In the genomic region with DNA sequence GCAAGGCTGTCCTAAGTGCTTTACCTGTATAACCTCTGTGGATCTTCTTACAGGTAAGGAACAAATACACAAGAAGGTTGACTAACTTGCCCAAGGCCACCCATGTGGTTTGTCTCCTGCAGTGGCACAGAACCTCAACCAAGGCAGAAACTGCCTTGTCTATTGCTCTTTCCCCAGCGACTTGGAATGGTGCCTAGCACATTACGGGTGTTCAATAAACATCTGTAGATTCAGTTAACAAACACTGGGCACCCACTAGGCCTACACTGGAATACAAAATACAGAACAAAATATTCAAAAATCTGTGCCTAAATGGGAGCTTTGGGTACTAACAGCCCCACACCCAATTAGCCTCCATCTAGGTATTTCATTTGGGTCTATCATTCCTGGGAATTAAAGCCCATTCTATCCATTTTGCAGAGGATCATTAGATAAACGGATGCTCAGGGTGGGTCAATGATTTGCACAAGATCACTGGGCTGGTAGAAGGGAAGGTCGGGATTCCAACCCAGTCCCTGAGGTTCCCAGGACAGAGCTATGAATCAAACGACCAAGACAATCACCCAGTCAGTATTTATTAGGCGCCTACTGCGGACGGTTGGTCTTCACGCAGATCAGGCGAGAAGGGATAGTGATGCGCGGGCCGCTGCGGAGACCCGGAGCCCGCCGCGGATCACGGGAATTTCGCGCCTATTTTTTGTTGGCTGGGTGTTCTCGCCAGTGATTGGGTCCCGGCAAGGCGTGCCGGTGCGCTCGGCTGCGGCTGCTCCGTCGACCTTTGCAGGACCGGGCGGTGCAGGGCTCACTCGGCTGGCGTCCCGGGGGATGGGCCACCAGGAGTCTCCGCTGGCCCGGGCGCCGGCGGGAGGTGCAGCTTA, we compare ENCODE assay signal across 8 cellular contexts. TPM values are rescaled to one million over a fixed set of nuclear protein-coding genes. Genes with fewer than 3 reads are reported as not detected.
DNase-seq lines count a peak whose midpoint lies in the region; ATAC-seq and TF ChIP-seq lines count a peak whose summit lies in the region.

A gene (plus strand): TSS at position 771 of the 878 bp plus-strand sequence. CDS start 55 bp downstream, at position 826.

- H3K9me2 ChIP-seq in neural cell (ENCODE audit: insufficient read depth, low read length), result no peaks in the 10 kb centered on the region

- H3K4me3 ChIP-seq in CD4-positive, CD25-positive, alpha-beta regulatory T cell (ENCODE audit: low read depth, low read length), result peak within 1 kb of the TSS; percentile 86
- H3K4me3 ChIP-seq in neural cell (ENCODE audit: low read length) (peak within 1 kb of the TSS; percentile 99), upper lobe of left lung (peak within 1 kb of the TSS; percentile 65 to 92 (median 84))

- 2 to 4% methylated on average over 4 to 40 of the region's 40 CpGs for WGBS in upper lobe of left lung, 2 donors

- peak within 1 kb of the TSS; percentile 80 for H3K4me2 ChIP-seq in neural cell (ENCODE audit: low read length)

- no peaks in the 10 kb centered on the region for H3K9me3 Mint-ChIP-seq in CD4-positive, CD25-positive, alpha-beta regulatory T cell

- peak within 1 kb of the TSS; percentile 91 for H2AFZ ChIP-seq in neural cell (ENCODE audit: low read depth, low read length)

- TF ChIP-seq CTCF in neural cell (IDR thresholded peaks at IDR 0.05; ENCODE audit: poor library complexity, severe bottlenecking), result no peak
- TF ChIP-seq CTCF in upper lobe of left lung (IDR thresholded peaks at IDR 0.05), result no peak

- peak within 1 kb of the TSS; percentile 98 for H3K27ac ChIP-seq in CD4-positive, CD25-positive, alpha-beta regulatory T cell (ENCODE audit: insufficient read depth, low read length, poor library complexity, severe bottlenecking)
- H3K27ac ChIP-seq in neural cell (ENCODE audit: low read length) (peak within 1 kb of the TSS; percentile 97), upper lobe of left lung (peak within 1 kb of the TSS; percentile 98 to 100 (median 99))

- no peaks in the 10 kb centered on the region for H3K27me3 ChIP-seq in CD4-positive, CD25-positive, alpha-beta regulatory T cell (ENCODE audit: control insufficient read depth, insufficient read depth, low read length)
- H3K27me3 ChIP-seq in neural cell (ENCODE audit: insufficient read depth, low read depth, low read length) (no peaks in the 10 kb centered on the region), upper lobe of left lung (no peaks in the 10 kb centered on the region)

- TF ChIP-seq EP300 in neural cell (conservative IDR thresholded peaks at IDR 0.05; ENCODE audit: poor library complexity, severe bottlenecking) (peak; percentile 3), upper lobe of left lung (IDR thresholded peaks at IDR 0.05) (no peak)

- H3K4me1 Mint-ChIP-seq in CD4-positive, CD25-positive, alpha-beta regulatory T cell, result peaks cover 24 to 37% (median 31%) of the 10 kb centered on the region in 4 donors

- H3K79me2 ChIP-seq in neural cell (replicated peaks; ENCODE audit: insufficient read depth, low read length), result peaks cover 31% of the 10 kb centered on the region

- peaks cover 9% of the 10 kb centered on the region for H3K36me3 ChIP-seq in CD4-positive, CD25-positive, alpha-beta regulatory T cell (ENCODE audit: control insufficient read depth, insufficient read depth, low read length)
- H3K36me3 ChIP-seq in neural cell (ENCODE audit: insufficient read depth, low read length) (no peaks in the 10 kb centered on the region), upper lobe of left lung (no peaks in the 10 kb centered on the region)

- H3K9me3 ChIP-seq in CD4-positive, CD25-positive, alpha-beta regulatory T cell (ENCODE audit: control insufficient read depth in 2 of 2, low read length in 2 of 2), result no peaks in the 10 kb centered on the region
- H3K9me3 ChIP-seq in neural cell (ENCODE audit: low read length), result no peaks in the 10 kb centered on the region
- H3K9me3 ChIP-seq in upper lobe of left lung, result no peaks in the 10 kb centered on the region

- H3K4me3 Mint-ChIP-seq in CD4-positive, CD25-positive, alpha-beta regulatory T cell, result peak within 1 kb of the TSS; percentile 94 to 97 (median 94)

- no peak for TF ChIP-seq RAD21 in neural cell (conservative IDR thresholded peaks at IDR 0.05)

- ATAC-seq in CD4-positive, CD25-positive, alpha-beta regulatory T cell (ENCODE audit: low read depth in 2 of 2), result peak; percentile 8 to 23
- ATAC-seq in GM19324 (IDR thresholded peaks at IDR 0.05; ENCODE audit: low FRiP score, unreplicated experiment), result peak; percentile 40
- peak; percentile 42 for ATAC-seq in HG03342 (IDR thresholded peaks at IDR 0.05; ENCODE audit: unreplicated experiment)
- peak; percentile 69 for ATAC-seq in esophagus mucosa
- ATAC-seq in upper lobe of left lung (ENCODE audit: low FRiP score in 2 of 2), result peak; percentile 75 to 77

- peak within 1 kb of the TSS; percentile 92 for H3K9ac ChIP-seq in neural cell (ENCODE audit: low read length)

- no peak for TF ChIP-seq POLR2A in upper lobe of left lung (IDR thresholded peaks at IDR 0.05)

- H3K4me1 ChIP-seq in CD4-positive, CD25-positive, alpha-beta regulatory T cell (ENCODE audit: control insufficient read depth, insufficient read depth, low read length, poor library complexity, severe bottlenecking), result peaks cover 41% of the 10 kb centered on the region
- peaks cover 31 to 38% (median 32%) of the 10 kb centered on the region in 4 donors for H3K4me1 ChIP-seq in upper lobe of left lung

- peaks cover 14% of the 10 kb centered on the region for H3K27me3 Mint-ChIP-seq in CD4-positive, CD25-positive, alpha-beta regulatory T cell

- H3F3A ChIP-seq in neural cell (ENCODE audit: insufficient read depth, low read length, poor library complexity, severe bottlenecking), result no peaks in the 10 kb centered on the region

- peak within 1 kb of the TSS; percentile 99 to 100 (median 100) for H3K27ac Mint-ChIP-seq in CD4-positive, CD25-positive, alpha-beta regulatory T cell

- DNase-seq in CD4-positive, CD25-positive, alpha-beta regulatory T cell, result peak in 1 of 3 donors; percentile 78
- DNase-seq in NCI-H460 (ENCODE audit: extremely low read depth, low read depth) (peak; percentile 56), upper lobe of left lung (peak in 1 of 2 donors; percentile 87)
- DNase-seq in activated CD8-positive, alpha-beta memory T cell treated with anti-CD3 and anti-CD28 coated beads, Interleukin-2, amount 50 U/mL, for 24 hours (ENCODE audit: extremely low read depth), result peak; percentile 28

- H3K36me3 Mint-ChIP-seq in CD4-positive, CD25-positive, alpha-beta regulatory T cell, result peaks cover 7% of the 10 kb centered on the region

- no peaks in the 10 kb centered on the region for H4K20me1 ChIP-seq in neural cell (ENCODE audit: insufficient read depth)

TF ChIP-seq in neural cell, 6 proteins besides CTCF, POLR2A, EP300 and RAD21:
- TF ChIP-seq, protein P1, sequence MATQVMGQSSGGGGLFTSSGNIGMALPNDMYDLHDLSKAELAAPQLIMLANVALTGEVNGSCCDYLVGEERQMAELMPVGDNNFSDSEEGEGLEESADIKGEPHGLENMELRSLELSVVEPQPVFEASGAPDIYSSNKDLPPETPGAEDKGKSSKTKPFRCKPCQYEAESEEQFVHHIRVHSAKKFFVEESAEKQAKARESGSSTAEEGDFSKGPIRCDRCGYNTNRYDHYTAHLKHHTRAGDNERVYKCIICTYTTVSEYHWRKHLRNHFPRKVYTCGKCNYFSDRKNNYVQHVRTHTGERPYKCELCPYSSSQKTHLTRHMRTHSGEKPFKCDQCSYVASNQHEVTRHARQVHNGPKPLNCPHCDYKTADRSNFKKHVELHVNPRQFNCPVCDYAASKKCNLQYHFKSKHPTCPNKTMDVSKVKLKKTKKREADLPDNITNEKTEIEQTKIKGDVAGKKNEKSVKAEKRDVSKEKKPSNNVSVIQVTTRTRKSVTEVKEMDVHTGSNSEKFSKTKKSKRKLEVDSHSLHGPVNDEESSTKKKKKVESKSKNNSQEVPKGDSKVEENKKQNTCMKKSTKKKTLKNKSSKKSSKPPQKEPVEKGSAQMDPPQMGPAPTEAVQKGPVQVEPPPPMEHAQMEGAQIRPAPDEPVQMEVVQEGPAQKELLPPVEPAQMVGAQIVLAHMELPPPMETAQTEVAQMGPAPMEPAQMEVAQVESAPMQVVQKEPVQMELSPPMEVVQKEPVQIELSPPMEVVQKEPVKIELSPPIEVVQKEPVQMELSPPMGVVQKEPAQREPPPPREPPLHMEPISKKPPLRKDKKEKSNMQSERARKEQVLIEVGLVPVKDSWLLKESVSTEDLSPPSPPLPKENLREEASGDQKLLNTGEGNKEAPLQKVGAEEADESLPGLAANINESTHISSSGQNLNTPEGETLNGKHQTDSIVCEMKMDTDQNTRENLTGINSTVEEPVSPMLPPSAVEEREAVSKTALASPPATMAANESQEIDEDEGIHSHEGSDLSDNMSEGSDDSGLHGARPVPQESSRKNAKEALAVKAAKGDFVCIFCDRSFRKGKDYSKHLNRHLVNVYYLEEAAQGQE (IDR thresholded peaks at IDR 0.05; ENCODE audit: borderline replicate concordance), result no peak
- no peak for TF ChIP-seq SMC3 (conservative IDR thresholded peaks at IDR 0.05; ENCODE audit: poor library complexity)
- TF ChIP-seq TAF1 (IDR thresholded peaks at IDR 0.05; ENCODE audit: low read depth), result no peak
- TF ChIP-seq POLR2AphosphoS5 (IDR thresholded peaks at IDR 0.05), result no peak
- TF ChIP-seq MXI1 (conservative IDR thresholded peaks at IDR 0.05; ENCODE audit: poor library complexity, severe bottlenecking), result no peak
- no peak for TF ChIP-seq EZH2 (IDR thresholded peaks at IDR 0.05; ENCODE audit: borderline replicate concordance, insufficient read depth, low read length, poor library complexity, severe bottlenecking)

RNA-seq across cellular contexts. Expression of the gene that starts here (rescaled TPM):
- 15.7 TPM for total RNA-seq in CD4-positive, CD25-positive, alpha-beta regulatory T cell
- polyA plus RNA-seq in CD4-positive, CD25-positive, alpha-beta regulatory T cell, result 1 to 10 TPM; 5.1 to 8.5 (median 7.4) TPM
- total RNA-seq in NCI-H460 (2014; rRNA removed; shearing (Covaris generic)), result 21.8 and 23.5 TPM in 2 replicates
- 18.5 and 25.6 TPM in 2 replicates for polyA plus RNA-seq in NCI-H460 (2014; cell fraction: nucleus; rRNA removed)
- total RNA-seq in esophagus mucosa, result 19.1 TPM
- 8.1 and 10.8 TPM in 2 replicates for polyA plus RNA-seq in neural cell
- 33.3 and 39.7 TPM in 2 replicates for polyA minus RNA-seq in neural cell
- 10 to 100 TPM; 14.4 to 36.0 (median 22.5) TPM for total RNA-seq in upper lobe of left lung

Comparison
In these comparisons a context has a peak if more than half of its experiments do, and no peak if none do; other contexts are left out.
1. ATAC-seq: peak in every context shown above with its lines; median percentile 76 in upper lobe of left lung; 69 in esophagus mucosa; 42 in HG03342; 40 in GM19324; 16 in CD4-positive, CD25-positive, alpha-beta regulatory T cell.